Comparison of ENCODE assay signal across 12 cellular contexts in genomic region chr3:11724615-11725339, GRCh38.
DNase-seq lines count a peak whose midpoint lies in the region; ATAC-seq, FAIRE-seq and TF ChIP-seq lines count a peak whose summit lies in the region.
"Had no signal": no experiment of that assay in that cellular context is flagged by ENCODE, and none has a peak within 500 bp of the region (broad histone marks: within the 10 kb centered on the region; RNA-seq: fewer than 3 reads in every experiment).

No MANE protein-coding gene starts in this region.

- BruUV-seq in HepG2 (replicated peaks; lab: Mats Ljungman, UMichigan) = no TSS peak

- DNase-seq in CD4-positive, alpha-beta memory T cell = no peak
- peak; percentile 64 for DNase-seq in SKM-1 treated with dmso at 0.1 percent for 144 hours (lab: John Stamatoyannopoulos, UW; ENCODE audit: unreplicated experiment)
- DNase-seq in NCI-H446 (lab: John Stamatoyannopoulos, UW) = no peak
- no peak for DNase-seq in HepG2 (ENCODE audit: low spot score)
- DNase-seq in 8988T = no peak
- DNase-seq: COR-L47, GOT3, Peyer's patch, spleen had no signal

- H3K9me3 ChIP-seq in CD4-positive, alpha-beta memory T cell (ENCODE audit: control insufficient read depth in 1 of 2, low read length in 2 of 2) = no peaks in the 10 kb centered on the region
- no peaks in the 10 kb centered on the region for H3K9me3 ChIP-seq in HepG2 (ENCODE audit: low read length)
- H3K9me3 ChIP-seq: Peyer's patch, spleen had no signal

- H3K79me2 ChIP-seq in HepG2 (ENCODE audit: insufficient read depth, low read length) = no peaks in the 10 kb centered on the region

- in situ Hi-C loops in HepG2 (cut with HindIII; ENCODE audit: extremely low pct_ligation_motif_present, low pct_unique_long_range_greater_than_20kb) = no loop called here

- FAIRE-seq in HepG2 (lab: Jason Lieb, UNC) = no peak

- no peak overlapping the region for H2AFZ ChIP-seq in HepG2 (ENCODE audit: low read length)

- peak; percentile 52 for ATAC-seq in GM18909 (IDR thresholded peaks at IDR 0.05; ENCODE audit: poor library complexity, unreplicated experiment)
- ATAC-seq in HG02870 (IDR thresholded peaks at IDR 0.05; ENCODE audit: unreplicated experiment) = peak; percentile 61
- ATAC-seq in HepG2 = no peak
- ATAC-seq in GM21423 (IDR thresholded peaks at IDR 0.05; ENCODE audit: unreplicated experiment) = no peak

- peaks cover 10% of the 10 kb centered on the region for H3K4me1 ChIP-seq in CD4-positive, alpha-beta memory T cell (ENCODE audit: insufficient read depth, low read length)
- peaks cover 16% of the 10 kb centered on the region for H3K4me1 ChIP-seq in HepG2 (ENCODE audit: insufficient read depth, low read length)

- no peaks in the 10 kb centered on the region for H4K20me1 ChIP-seq in HepG2 (ENCODE audit: insufficient read depth, low read length)

- no peak overlapping the region for H3K9ac ChIP-seq in HepG2 (ENCODE audit: insufficient read depth, low read depth, low read length)

- peaks cover 6 to 17% (median 13%) of the 10 kb centered on the region in 4 donors for H3K4me1 Mint-ChIP-seq in CD4-positive, alpha-beta memory T cell

- no peak for TF ChIP-seq CTCF in HepG2 (CRISPR knock-in tag; IDR thresholded peaks at IDR 0.05)

- H3K27ac ChIP-seq in CD4-positive, alpha-beta memory T cell (ENCODE audit: low read depth, low read length) = no peak overlapping the region
- H3K27ac ChIP-seq in HepG2 (ENCODE audit: extremely low read length, insufficient read depth, low read length) = no peak overlapping the region
- H3K27ac ChIP-seq: Peyer's patch had no signal

- no peak for TF ChIP-seq RAD21 in HepG2 (CRISPR knock-in tag; IDR thresholded peaks at IDR 0.05)

- no peak for TF ChIP-seq POLR2A in HepG2 (IDR thresholded peaks at IDR 0.05; ENCODE audit: insufficient read depth in 1 of 2, low read depth in 2 of 2, low read length in 2 of 2)

- CTCF ChIA-PET in CD4-positive, alpha-beta memory T cell (lab: Charles Lee; ENCODE audit: partially characterized antibody) = interaction anchor here (1.9 kb wide), 1 partner anchor 79 kb away, joined by 4 read pairs; no protein-coding TSS in a partner anchor
- CTCF ChIA-PET in HepG2 (lab: Yijun Ruan, JAX; ENCODE audit: low intra/inter-chr PET ratio, low total read pairs) = no interaction called here

- 61% methylated on average over 8 of the region's 8 CpGs for WGBS in HepG2 (ENCODE audit: low lambda C conversion rate)

- H3K36me3 Mint-ChIP-seq in CD4-positive, alpha-beta memory T cell = peaks cover 0 to 3% of the 10 kb centered on the region in 2 donors

- peaks cover 5 to 9% of the 10 kb centered on the region in 2 donors for H3K27me3 Mint-ChIP-seq in CD4-positive, alpha-beta memory T cell

- TF ChIP-seq EP300 in HepG2 (IDR thresholded peaks at IDR 0.05; ENCODE audit: low read depth in 2 of 2, low read length in 2 of 2) (no peak), HepG2 (CRISPR knock-in tag; IDR thresholded peaks at IDR 0.05; ENCODE audit: borderline replicate concordance) (no peak)

- H3K9me3 Mint-ChIP-seq in CD4-positive, alpha-beta memory T cell = peaks cover 0 to 2% (median 0%) of the 10 kb centered on the region in 8 donors

- H3K4me3 Mint-ChIP-seq in CD4-positive, alpha-beta memory T cell = peak overlapping the region; percentile 46 to 79 (median 70)

- intact Hi-C loops in CD4-positive, alpha-beta memory T cell (cut with micrococcal nuclease) = no loop called here
- intact Hi-C loops in HepG2 (cut with micrococcal nuclease; ENCODE audit: unreplicated experiment) = loop anchor here (5.0 kb wide), 2 partner anchors 62 to 93 kb away; no protein-coding TSS in a partner anchor

- no peak overlapping the region for H3K4me3 ChIP-seq in CD4-positive, alpha-beta memory T cell (ENCODE audit: low read length in 2 of 2)
- H3K4me3 ChIP-seq in HepG2 (replicated peaks in 1 of 3; ENCODE audit: insufficient read depth in 1 of 3, low read depth in 2 of 3, low read length in 3 of 3) = no peak overlapping the region

- H3K4me2 ChIP-seq in HepG2 (ENCODE audit: low read depth, low read length) = no peak overlapping the region

- H3K27me3 ChIP-seq in CD4-positive, alpha-beta memory T cell (ENCODE audit: insufficient read depth, low read length) = no peaks in the 10 kb centered on the region
- H3K27me3 ChIP-seq in HepG2 (ENCODE audit: control insufficient read depth in 1 of 2, insufficient read depth in 2 of 2, low read length in 2 of 2) = peaks cover 2 to 34% of the 10 kb centered on the region in 2 experiments; a peak in 3 of 5 replicates
- H3K27me3 ChIP-seq: Peyer's patch had no signal

- H3K36me3 ChIP-seq in CD4-positive, alpha-beta memory T cell (ENCODE audit: insufficient read depth, low read length) = no peaks in the 10 kb centered on the region
- H3K36me3 ChIP-seq in HepG2 (replicated peaks in 1 of 2; ENCODE audit: control insufficient read depth in 1 of 2, insufficient read depth in 2 of 2, low read length in 2 of 2) = no peaks in the 10 kb centered on the region
- H3K36me3 ChIP-seq: Peyer's patch, spleen had no signal

- peak overlapping the region in 3 of 7 donors; percentile 17 to 75 (median 61) for H3K27ac Mint-ChIP-seq in CD4-positive, alpha-beta memory T cell

- POLR2A ChIA-PET in CD4-positive, alpha-beta memory T cell (lab: Charles Lee; ENCODE audit: partially characterized antibody) = interaction anchor here (0.6 kb wide), 1 partner anchor 81 kb away, joined by 3 read pairs; the partner anchor contains the start of gene VGLL4
- POLR2A ChIA-PET in HepG2 (lab: Yijun Ruan, JAX) = no interaction called here

TF ChIP-seq in HepG2, 621 proteins besides CTCF, POLR2A, EP300 and RAD21 (continues in another document):
- no peak for TF ChIP-seq ZNF33B (CRISPR knock-in tag; IDR thresholded peaks at IDR 0.05)
- TF ChIP-seq ZNF646 (CRISPR knock-in tag; IDR thresholded peaks at IDR 0.05) = no peak
- no peak for TF ChIP-seq ZNF780A (CRISPR knock-in tag; IDR thresholded peaks at IDR 0.05)
- TF ChIP-seq KLF16 (CRISPR knock-in tag; IDR thresholded peaks at IDR 0.05) = no peak
- no peak for TF ChIP-seq MAFK (conservative IDR thresholded peaks at IDR 0.05 in 1 of 2, IDR thresholded peaks at IDR 0.05 in 1 of 2; ENCODE audit: low read length in 2 of 2)
- no peak for TF ChIP-seq CREB1 (IDR thresholded peaks at IDR 0.05)
- TF ChIP-seq CREB1 (CRISPR knock-in tag; IDR thresholded peaks at IDR 0.05) = no peak
- TF ChIP-seq PBX3 (CRISPR knock-in tag; IDR thresholded peaks at IDR 0.05; ENCODE audit: borderline replicate concordance) = no peak

Comparison
In these comparisons a context has a peak if more than half of its experiments do, and no peak if none do; other contexts are left out.
1. ATAC-seq: peak in GM18909 (single experiment) and HG02870 (single experiment); none in HepG2 (single experiment) and GM21423 (single experiment).